8 cellular contexts compared by ENCODE assay signal in the genomic region with DNA sequence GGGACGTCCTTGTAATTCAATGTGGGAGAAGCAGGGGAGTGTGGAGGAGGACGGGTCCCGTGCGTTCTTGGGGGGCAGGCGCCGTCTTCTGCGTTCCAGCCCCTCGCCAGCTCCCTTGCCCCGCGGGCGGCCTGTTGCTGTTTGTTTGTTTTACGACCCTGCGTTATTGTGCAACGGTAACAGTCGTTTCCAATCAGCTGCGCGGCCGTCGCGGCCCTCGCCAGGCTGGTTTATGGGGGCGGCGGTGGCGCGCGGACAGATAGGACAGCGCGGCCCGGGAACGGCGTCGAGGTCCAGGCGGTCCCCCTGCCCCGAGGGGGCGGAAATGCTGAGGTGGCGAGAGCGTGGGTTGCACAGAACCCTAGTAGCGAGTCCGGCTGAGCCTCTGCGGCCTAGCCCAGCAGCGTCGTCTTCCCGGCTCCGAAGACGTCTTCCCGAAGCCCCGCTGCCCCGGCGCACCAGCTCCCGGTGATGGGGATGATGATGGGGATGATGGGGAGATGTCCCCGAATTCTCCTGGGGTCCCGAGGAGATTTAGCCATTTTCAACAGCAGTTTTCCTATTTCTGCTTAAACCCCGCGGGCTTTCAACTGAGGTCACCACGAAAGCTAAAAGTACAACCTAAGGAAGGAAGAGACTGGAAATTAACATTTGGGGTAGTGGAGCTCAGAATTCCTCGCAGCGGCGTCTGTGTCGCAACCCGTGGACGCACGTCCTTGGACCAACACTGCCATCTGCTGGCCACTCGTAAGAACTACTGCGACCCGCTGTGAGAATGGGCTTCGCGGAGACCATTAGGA.
DNase-seq lines count a peak whose midpoint lies in the region; ATAC-seq and TF ChIP-seq lines count a peak whose summit lies in the region.

No MANE protein-coding gene starts in this region.

- peak overlapping the region; percentile 81 for H3K4me3 ChIP-seq in coronary artery

- DNase-seq in NCI-H2081 (lab: John Stamatoyannopoulos, UW) (peak; percentile 72), NCI-H2081 treated with DMSO at 0.1 percent for 48 hours (lab: John Stamatoyannopoulos, UW) (no peak), NCI-H2196 treated with DMSO at 0.1 percent for 48 hours (lab: John Stamatoyannopoulos, UW; ENCODE audit: unreplicated experiment) (peak; percentile 4), coronary artery (ENCODE audit: low spot score) (no peak), left kidney (ENCODE audit: low read depth, low spot score) (peak; percentile 90)
- peak; percentile 53 to 58 for DNase-seq in activated CD4-positive, alpha-beta T cell treated with anti-CD3 and anti-CD28 coated beads for 24 hours (ENCODE audit: low read depth in 2 of 2)
- peak; percentile 64 for DNase-seq in stimulated activated CD4-positive, alpha-beta T cell treated with anti-CD3 and anti-CD28 coated beads, Interleukin-1b, Interleukin-23, amount 100 ng/mL, for 48 hours

- TF ChIP-seq CTCF in coronary artery (IDR thresholded peaks at IDR 0.05) = peak; percentile 85

- ATAC-seq in HG02981 (IDR thresholded peaks at IDR 0.05; ENCODE audit: unreplicated experiment) = peak; percentile 10

- peak overlapping the region; percentile 85 to 93 for H3K27ac ChIP-seq in coronary artery

Comparison
In these comparisons a context has a peak if more than half of its experiments do, and no peak if none do; other contexts are left out.
1. DNase-seq: peak in NCI-H2081 (2 of 2), NCI-H2196 treated with DMSO at 0.1 percent for 48 hours (single experiment), activated CD4-positive, alpha-beta T cell treated with anti-CD3 and anti-CD28 coated beads for 24 hours (2 of 2), left kidney (single experiment) and stimulated activated CD4-positive, alpha-beta T cell treated with anti-CD3 and anti-CD28 coated beads, Interleukin-1b, Interleukin-23, amount 100 ng/mL, for 48 hours (single experiment); none in NCI-H2081 treated with DMSO at 0.1 percent for 48 hours (single experiment) and coronary artery (single experiment).